20 cellular contexts compared by ENCODE assay signal in the genomic region with DNA sequence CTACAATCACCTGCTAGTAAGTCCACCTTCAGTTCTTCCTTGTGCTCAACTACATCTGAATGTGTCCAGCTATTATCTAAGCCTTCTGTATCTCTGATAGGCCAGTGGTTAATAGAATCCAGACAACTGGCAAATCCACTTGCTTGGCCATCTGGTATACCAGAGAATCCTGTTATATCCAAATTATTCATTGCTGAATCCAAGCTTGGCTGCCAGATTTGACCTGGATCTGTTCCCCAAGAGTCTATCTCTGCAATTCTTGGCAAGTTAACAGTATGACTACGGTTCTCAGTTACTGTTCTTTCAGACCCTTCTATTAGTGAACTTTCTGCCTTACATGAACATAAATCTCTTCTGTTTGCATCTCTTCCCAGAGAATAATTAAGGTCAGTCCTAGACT.
A peak's percentile ranks its signal among the peaks of the same experiment; 100 is the strongest.
DNase-seq lines count a peak whose midpoint lies in the region; ATAC-seq and TF ChIP-seq lines count a peak whose summit lies in the region.
"Had no signal": no experiment of that assay in that cellular context is flagged by ENCODE, and none has a peak within 500 bp of the region (broad histone marks: within the 10 kb centered on the region; RNA-seq: fewer than 3 reads in every experiment).

No MANE protein-coding gene starts in this region.

- DNase-seq in G401 (ENCODE audit: low spot score) (peak; percentile 89), NCI-H82 (lab: John Stamatoyannopoulos, UW) (peak; percentile 50), fibroblast of the aortic adventitia (ENCODE audit: low read depth) (peak; percentile 61), sciatic nerve (ENCODE audit: low spot score) (no peak), AML-193 (lab: John Stamatoyannopoulos, UW) (no peak), Kasumi-1 (lab: John Stamatoyannopoulos, UW) (no peak)
- DNase-seq in stimulated activated CD4-positive, alpha-beta T cell treated with anti-CD3 and anti-CD28 coated beads, Interleukin-12 subunit alpha, Interleukin-12 subunit beta, amount 100 ng/mL, for 4 hours = no peak
- DNase-seq: activated CD4-positive, alpha-beta T cell treated with anti-CD3 and anti-CD28 coated beads, Interleukin-2, amount 50 U/mL, for 1 hour; activated CD8-positive, alpha-beta memory T cell treated with anti-CD3 and anti-CD28 coated beads, Interleukin-2, amount 10 ng/mL, durations not matched to agents 7 days and 5 days; DMS53; foreskin melanocyte; GF-D8; NCI-H526; pancreas; right lobe of liver; stimulated activated CD4-positive, alpha-beta T cell treated with anti-CD3 and anti-CD28 coated beads, Interleukin-15, amount 100 ng/mL, for 24 hours; WERI-Rb-1 had no signal

- intact Hi-C loops in sciatic nerve (cut with DNase I) = no loop called here

- H3K4me3 ChIP-seq in fibroblast of the aortic adventitia (ENCODE audit: low read depth, low read length) = no peak overlapping the region
- H3K4me3 ChIP-seq: hepatocyte, pancreas, right lobe of liver had no signal

- no peak for TF ChIP-seq CTCF in fibroblast of the aortic adventitia (IDR thresholded peaks at IDR 0.05; ENCODE audit: insufficient read depth, low read length)

- in situ Hi-C loops in G401 (cut with HindIII; ENCODE audit: low sequenced_read_pairs) = no loop called here

- peak; percentile 62 for ATAC-seq in sciatic nerve
- ATAC-seq in HG03571 (IDR thresholded peaks at IDR 0.05; ENCODE audit: unreplicated experiment) = no peak
- ATAC-seq: activated CD8-positive, alpha-beta memory T cell treated with anti-CD3 and anti-CD28 coated beads, Interleukin-2, amount 10 ng/mL, durations not matched to agents 7 days and 5 days; natural killer cell treated with Interleukin-12 subunit alpha and Interleukin-12 subunit beta and Interleukin-15 and Interleukin-18, amount 100 ng/mL, for 72 hours; pancreas; right lobe of liver had no signal

Comparison
In these comparisons a context has a peak if more than half of its experiments do, and no peak if none do; other contexts are left out.
1. DNase-seq: peak in G401 (single experiment), NCI-H82 (single experiment) and fibroblast of the aortic adventitia (single experiment); none in sciatic nerve (single experiment), stimulated activated CD4-positive, alpha-beta T cell treated with anti-CD3 and anti-CD28 coated beads, Interleukin-12 subunit alpha, Interleukin-12 subunit beta, amount 100 ng/mL, for 4 hours (single experiment), AML-193 (0 of 2) and Kasumi-1 (0 of 2).